8 cellular contexts compared by ENCODE assay signal in the genomic region with DNA sequence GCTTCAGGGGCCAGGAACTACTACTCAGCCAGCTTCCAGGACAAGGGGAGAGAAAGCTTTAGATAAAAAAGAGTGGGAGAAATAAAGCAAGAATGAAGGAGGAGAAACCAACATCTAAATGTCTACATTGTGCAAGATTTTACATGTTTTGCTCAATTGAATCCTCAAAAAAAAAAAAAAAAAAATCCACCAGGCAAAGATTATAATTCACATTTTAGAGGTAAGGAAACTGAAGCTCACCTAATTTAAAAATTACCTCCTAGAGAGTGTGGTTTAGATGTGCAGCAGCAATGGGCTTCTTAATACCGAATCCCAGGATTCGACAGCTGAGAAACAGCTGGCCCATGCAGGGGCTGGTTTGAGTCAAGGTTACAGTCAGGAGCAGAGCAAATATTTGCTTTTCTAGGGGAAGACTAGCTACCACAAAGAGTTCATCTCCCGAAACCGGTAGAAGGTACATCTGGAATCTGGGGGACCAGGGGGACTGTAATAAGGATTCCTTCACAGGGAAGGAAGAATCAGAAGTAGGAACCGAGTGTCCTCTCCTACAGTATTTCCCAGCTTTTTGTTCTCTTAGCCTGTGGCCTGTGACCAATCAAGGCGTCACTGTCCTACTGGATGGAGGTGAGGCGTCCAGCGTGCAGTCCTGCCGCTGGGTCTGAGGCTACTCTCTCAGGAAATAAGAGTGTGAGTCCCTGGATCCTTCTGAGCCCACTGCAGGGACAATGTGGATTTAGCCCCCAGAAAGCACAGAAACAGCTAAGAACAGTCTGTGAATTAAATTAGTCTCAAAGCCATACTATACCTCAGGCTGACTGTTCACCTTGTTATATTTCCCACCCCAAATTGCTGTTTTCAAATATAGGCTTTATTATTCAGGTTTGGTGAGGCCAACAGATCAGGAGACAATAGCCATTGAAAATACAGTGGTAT. TPM values are rescaled to one million over a fixed set of nuclear protein-coding genes. Genes with fewer than 3 reads are reported as not detected.
DNase-seq lines count a peak whose midpoint lies in the region; ATAC-seq, FAIRE-seq and TF ChIP-seq lines count a peak whose summit lies in the region.

No MANE protein-coding gene starts in this region.

- peaks cover 8% of the 10 kb centered on the region for H3K27me3 Mint-ChIP-seq in activated T-helper 1 cell treated with anti-CD3 and anti-CD28 coated beads, Interleukin-12 subunit alpha, Interleukin-12 subunit beta, Interleukin-2, Interleukin-4 antibody, amounts not matched to agents 30 ng/mL and 10 ng/mL and 1 ng/mL, durations not matched to agents 14 hours and 24 hours and 36 hours (ENCODE audit: insufficient read depth)

- intact Hi-C loops in activated T-helper 1 cell treated with anti-CD3 and anti-CD28 coated beads, Interleukin-12 subunit alpha, Interleukin-12 subunit beta, Interleukin-2, Interleukin-4 antibody, amounts not matched to agents 30 ng/mL and 10 ng/mL and 1 ng/mL, durations not matched to agents 14 hours and 24 hours and 36 hours (cut with micrococcal nuclease) = loop anchor here (2.0 kb wide), 1 partner anchor 15 kb away; no protein-coding TSS in a partner anchor
- intact Hi-C loops in HepG2 (cut with micrococcal nuclease; ENCODE audit: unreplicated experiment) = loop anchor here (1.0 to 2.0 kb wide), 2 partner anchors 13 to 122 kb away; no protein-coding TSS in a partner anchor
- intact Hi-C loops in stomach (cut with DNase I; ENCODE audit: low total_unique reads) = no loop called here

- ATAC-seq in SK-N-SH treated with all-trans-retinoic acid at 6 μM for 48 hours (no peak), HepG2 (peak; percentile 83)

- H3F3A ChIP-seq in SK-N-SH (replicated peaks; ENCODE audit: insufficient read depth) = peaks cover 16% of the 10 kb centered on the region

- CTCF ChIA-PET in SK-N-SH (lab: Yijun Ruan, JAX) (interaction anchor here (0.7 to 6.6 kb wide), 5 partner anchors 10 to 719 kb away, joined by 3 to 34 read pairs (median 5); no protein-coding TSS in a partner anchor), HepG2 (lab: Yijun Ruan, JAX; ENCODE audit: low intra/inter-chr PET ratio, low total read pairs) (no interaction called here)

- H3K27ac Mint-ChIP-seq in activated T-helper 1 cell treated with anti-CD3 and anti-CD28 coated beads, Interleukin-12 subunit alpha, Interleukin-12 subunit beta, Interleukin-2, Interleukin-4 antibody, amounts not matched to agents 30 ng/mL and 10 ng/mL and 1 ng/mL, durations not matched to agents 14 hours and 24 hours and 36 hours = peak overlapping the region; percentile 78

- peak; percentile 83 for FAIRE-seq in HepG2 (lab: Jason Lieb, UNC)

- POLR2A ChIA-PET in SK-N-SH (lab: Yijun Ruan, JAX) (no interaction called here), HepG2 (lab: Yijun Ruan, JAX) (interaction anchor here (0.7 to 4.9 kb wide), 21 partner anchors 9 to 207 kb away, joined by 3 to 73 read pairs (median 8); partner anchors contain the start of gene IL1R1)

- H3K9me3 Mint-ChIP-seq in activated T-helper 1 cell treated with anti-CD3 and anti-CD28 coated beads, Interleukin-12 subunit alpha, Interleukin-12 subunit beta, Interleukin-2, Interleukin-4 antibody, amounts not matched to agents 30 ng/mL and 10 ng/mL and 1 ng/mL, durations not matched to agents 14 hours and 24 hours and 36 hours = peaks cover 5% of the 10 kb centered on the region

- 37% methylated on average over 8 of the region's 9 CpGs for WGBS in SK-N-SH (ENCODE audit: low lambda C conversion rate)
- 13% methylated on average over 9 of the region's 9 CpGs for WGBS in HepG2 (ENCODE audit: low lambda C conversion rate)
- 56 to 63% (median 58%) methylated on average over 9 of the region's 9 CpGs for WGBS in stomach, 5 donors

- H2AFZ ChIP-seq in SK-N-SH (ENCODE audit: low read depth) (peak overlapping the region; percentile 49; the same call in 1 of the 2 replicates), HepG2 (ENCODE audit: low read length) (no peak overlapping the region)

- H3K36me3 Mint-ChIP-seq in activated T-helper 1 cell treated with anti-CD3 and anti-CD28 coated beads, Interleukin-12 subunit alpha, Interleukin-12 subunit beta, Interleukin-2, Interleukin-4 antibody, amounts not matched to agents 30 ng/mL and 10 ng/mL and 1 ng/mL, durations not matched to agents 14 hours and 24 hours and 36 hours (ENCODE audit: low read depth) = peaks cover 10% of the 10 kb centered on the region

- no peaks in the 10 kb centered on the region for H3K36me3 ChIP-seq in SK-N-SH (replicated peaks in 1 of 2; ENCODE audit: control insufficient read depth in 1 of 2, insufficient read depth in 2 of 2, low read length in 1 of 2)
- no peaks in the 10 kb centered on the region for H3K36me3 ChIP-seq in HepG2 (replicated peaks in 1 of 2; ENCODE audit: control insufficient read depth in 1 of 2, insufficient read depth in 2 of 2, low read length in 2 of 2)
- no peaks in the 10 kb centered on the region for H3K36me3 ChIP-seq in stomach

- TF ChIP-seq POLR2A in HepG2 (IDR thresholded peaks at IDR 0.05; ENCODE audit: insufficient read depth in 1 of 2, low read depth in 2 of 2, low read length in 2 of 2) (0 out of 4 replicates have a peak, but pooled peaks of 1 of the 2 experiments have one; percentile 23), stomach (IDR thresholded peaks at IDR 0.05) (no peak)

- no peaks in the 10 kb centered on the region for H3K9me2 ChIP-seq in SK-N-SH

- H3K79me2 ChIP-seq in SK-N-SH (ENCODE audit: insufficient read depth) (no peaks in the 10 kb centered on the region), HepG2 (ENCODE audit: insufficient read depth, low read length) (no peaks in the 10 kb centered on the region)

- H3K9me3 ChIP-seq in SK-N-SH (no peaks in the 10 kb centered on the region), HepG2 (ENCODE audit: low read length) (no peaks in the 10 kb centered on the region), stomach (no peaks in the 10 kb centered on the region)

- peak overlapping the region; percentile 24 for H3K4me3 Mint-ChIP-seq in activated T-helper 1 cell treated with anti-CD3 and anti-CD28 coated beads, Interleukin-12 subunit alpha, Interleukin-12 subunit beta, Interleukin-2, Interleukin-4 antibody, amounts not matched to agents 30 ng/mL and 10 ng/mL and 1 ng/mL, durations not matched to agents 14 hours and 24 hours and 36 hours

- no TSS peak for BruUV-seq in HepG2 (replicated peaks; lab: Mats Ljungman, UMichigan)

- H3K4me2 ChIP-seq in SK-N-SH = peak overlapping the region; percentile 31
- peak overlapping the region; percentile 75 for H3K4me2 ChIP-seq in HepG2 (ENCODE audit: low read depth, low read length)

- H3K4me3 ChIP-seq in SK-N-SH (ENCODE audit: low read depth in 2 of 2, low read length in 1 of 2) = no peak overlapping the region
- peak overlapping the region; percentile 8 to 59 (median 21) for H3K4me3 ChIP-seq in HepG2 (replicated peaks in 1 of 3; ENCODE audit: insufficient read depth in 1 of 3, low read depth in 2 of 3, low read length in 3 of 3)
- H3K4me3 ChIP-seq in stomach = no peak overlapping the region

- in situ Hi-C loops in HepG2 (cut with HindIII; ENCODE audit: extremely low pct_ligation_motif_present, low pct_unique_long_range_greater_than_20kb) = no loop called here

- H3K4me1 ChIP-seq in SK-N-SH (ENCODE audit: control insufficient read depth in 1 of 2, insufficient read depth in 2 of 2, low read depth in 1 of 2, low read length in 1 of 2) (peaks cover 0 to 12% of the 10 kb centered on the region in 2 experiments; a peak in 2 of 4 replicates), HepG2 (ENCODE audit: insufficient read depth, low read length) (peaks cover 75% of the 10 kb centered on the region), stomach (peaks cover 14 to 58% (median 26%) of the 10 kb centered on the region in 4 donors)

- no peaks in the 10 kb centered on the region for H3K27me3 ChIP-seq in SK-N-SH (ENCODE audit: insufficient read depth)
- H3K27me3 ChIP-seq in HepG2 (ENCODE audit: control insufficient read depth in 1 of 2, insufficient read depth in 2 of 2, low read length in 2 of 2) = no peaks in the 10 kb centered on the region
- H3K27me3 ChIP-seq in stomach = no peaks in the 10 kb centered on the region

- TF ChIP-seq EP300 in SK-N-SH (IDR thresholded peaks at IDR 0.05; ENCODE audit: borderline replicate concordance in 1 of 2, low read depth in 1 of 2, low read length in 1 of 2) = no peak
- peak in 1 of 2 experiments; percentile 86; a peak in 2 of 4 replicates for TF ChIP-seq EP300 in HepG2 (IDR thresholded peaks at IDR 0.05; ENCODE audit: low read depth in 2 of 2, low read length in 2 of 2)
- TF ChIP-seq EP300 in HepG2 (CRISPR knock-in tag; IDR thresholded peaks at IDR 0.05; ENCODE audit: borderline replicate concordance) = peak; percentile 67; the same call in 1 of the 2 replicates
- no peak for TF ChIP-seq EP300 in stomach (IDR thresholded peaks at IDR 0.05)

- TF ChIP-seq CTCF in SK-N-SH (IDR thresholded peaks at IDR 0.05) = no peak
- TF ChIP-seq CTCF in HepG2 (CRISPR knock-in tag; IDR thresholded peaks at IDR 0.05) = 0 out of 2 replicates have a peak, but pooled peaks have one; percentile 6
- TF ChIP-seq CTCF in stomach (IDR thresholded peaks at IDR 0.05) = no peak

- H3K9ac ChIP-seq in SK-N-SH (0 out of 2 replicates have a peak overlapping the region, but pooled peaks have one; percentile 16), HepG2 (ENCODE audit: insufficient read depth, low read depth, low read length) (peak overlapping the region; percentile 58)

- no peak for DNase-seq in SK-N-SH
- DNase-seq in activated T-helper 1 cell treated with anti-CD3 and anti-CD28 coated beads, Interleukin-12 subunit alpha, Interleukin-12 subunit beta, Interleukin-2, Interleukin-4 antibody, amounts not matched to agents 30 ng/mL and 10 ng/mL and 1 ng/mL, durations not matched to agents 14 hours and 24 hours and 36 hours (ENCODE audit: low spot score) = no peak
- DNase-seq in HepG2 (ENCODE audit: low spot score) = peak; percentile 89
- DNase-seq in stomach = no peak
- DNase-seq in EL = no peak
- DNase-seq in NCI-H1694 (lab: John Stamatoyannopoulos, UW) = no peak
- no peak for DNase-seq in LoVo (ENCODE audit: low spot score)

- H4K20me1 ChIP-seq in SK-N-SH (ENCODE audit: insufficient read depth) = no peaks in the 10 kb centered on the region
- H4K20me1 ChIP-seq in HepG2 (ENCODE audit: insufficient read depth, low read length) = no peaks in the 10 kb centered on the region

- peaks cover 44% of the 10 kb centered on the region for H3K4me1 Mint-ChIP-seq in activated T-helper 1 cell treated with anti-CD3 and anti-CD28 coated beads, Interleukin-12 subunit alpha, Interleukin-12 subunit beta, Interleukin-2, Interleukin-4 antibody, amounts not matched to agents 30 ng/mL and 10 ng/mL and 1 ng/mL, durations not matched to agents 14 hours and 24 hours and 36 hours (ENCODE audit: low read depth)

- H3K27ac ChIP-seq in SK-N-SH (ENCODE audit: low read depth in 2 of 2, low read length in 1 of 2) (peak overlapping the region in 1 of 2 experiments; percentile 8; a peak in 1 of 4 replicates), HepG2 (ENCODE audit: extremely low read length, insufficient read depth, low read length) (peak overlapping the region; percentile 73), stomach (peak overlapping the region; percentile 60 to 82 (median 77))

- TF ChIP-seq RAD21 in SK-N-SH (IDR thresholded peaks at IDR 0.05; ENCODE audit: low read length) = no peak
- no peak for TF ChIP-seq RAD21 in HepG2 (CRISPR knock-in tag; IDR thresholded peaks at IDR 0.05)

RNA-seq across cellular contexts. Expression of gene IL1R2, which starts 42.3 kb away (rescaled TPM):
- polyA plus RNA-seq in SK-N-SH (2012; rRNA removed) (0.16 and 0.49 TPM in 2 replicates), HepG2 (2011; rRNA removed) (4.7 and 7.3 TPM in 2 replicates), stomach (100 to 1,000 TPM in 1 of 3 donors, 10 to 100 TPM in 2; 11.9 to 111 (median 18.9) TPM)
- polyA plus RNA-seq in SK-N-SH (2012; cell fraction: cytosol; rRNA removed) = 0.31 and 0.36 TPM in 2 replicates
- polyA plus RNA-seq in SK-N-SH (2012; cell fraction: nucleus; rRNA removed) = 0.09 and 0.12 TPM in 2 replicates
- total RNA-seq in activated T-helper 1 cell treated with anti-CD3 and anti-CD28 coated beads, Interleukin-12 subunit alpha, Interleukin-12 subunit beta, Interleukin-2, Interleukin-4 antibody, amounts not matched to agents 30 ng/mL and 10 ng/mL and 1 ng/mL, durations not matched to agents 14 hours and 24 hours and 36 hours = 1.1 and 1.3 TPM in 2 replicates
- total RNA-seq in HepG2 (2016; rRNA removed; fragmentation: Illumina TruSeq; extraction: Trizol) (1.9 and 3.6 TPM in 2 replicates), stomach (10 to 100 TPM in 4 of 5 donors, 1 to 10 TPM in 1; 2.3 to 99.6 (median 30.7) TPM)
- 0.88 and 1.0 TPM in 2 replicates for total RNA-seq in HepG2 (2016; cell fraction: cytosol; rRNA removed; fragmentation: Illumina TruSeq; extraction: Trizol; ENCODE audit: low read depth)
- 2.6 and 4.1 TPM in 2 replicates for total RNA-seq in HepG2 (2016; cell fraction: insoluble cytoplasmic fraction; rRNA removed; fragmentation: Illumina TruSeq; extraction: Trizol)
- 0.93 and 1.1 TPM in 2 replicates for total RNA-seq in HepG2 (2016; cell fraction: membrane; rRNA removed; fragmentation: Illumina TruSeq; extraction: Trizol)
- 2.8 and 3.1 TPM in 2 replicates for total RNA-seq in HepG2 (2016; cell fraction: nucleus; rRNA removed; fragmentation: Illumina TruSeq; extraction: Trizol)
- polyA plus RNA-seq in HepG2 (2011; cell fraction: cytosol; rRNA removed) = 6.0 and 6.1 TPM in 2 replicates
- 2.0 and 2.8 TPM in 2 replicates for polyA plus RNA-seq in HepG2 (2011; cell fraction: nucleus; rRNA removed)
- 3.1 and 4.5 TPM in 2 replicates for polyA plus RNA-seq in HepG2 (2012)
- polyA plus RNA-seq in HepG2 (2016; cell fraction: cytosol; fragmentation: Illumina TruSeq; extraction: Trizol; ENCODE audit: low read depth) = 1.2 and 1.3 TPM in 2 replicates
- polyA plus RNA-seq in HepG2 (2016; cell fraction: insoluble cytoplasmic fraction; fragmentation: Illumina TruSeq; extraction: Trizol; ENCODE audit: low read depth) = 1.8 and 3.2 TPM in 2 replicates
- 0.65 and 1.0 TPM in 2 replicates for polyA plus RNA-seq in HepG2 (2016; cell fraction: membrane; fragmentation: Illumina TruSeq; extraction: Trizol; ENCODE audit: low read depth)
- polyA plus RNA-seq in HepG2 (2016; cell fraction: nucleus; fragmentation: Illumina TruSeq; extraction: Trizol; ENCODE audit: insufficient read depth, low read depth) = 3.7 and 3.8 TPM in 2 replicates
- polyA minus RNA-seq in HepG2 (2011; rRNA and poly(A)+ RNA removed; ENCODE audit: low replicate concordance) = 4.2 TPM in 1 of 2 replicates, not detected in the other
- 3.3 and 3.6 TPM in 2 replicates for polyA minus RNA-seq in HepG2 (2011; cell fraction: cytosol; rRNA and poly(A)+ RNA removed)
- polyA minus RNA-seq in HepG2 (2011; cell fraction: nucleus; rRNA and poly(A)+ RNA removed) = 2.3 and 2.5 TPM in 2 replicates

Comparison
In these comparisons a context has a peak if more than half of its experiments do, and no peak if none do; other contexts are left out.
1. H3K4me3 ChIP-seq: peak in HepG2 (3 of 3); none in SK-N-SH (0 of 2) and stomach (0 of 4).
2. Of the 25 proteins assayed by ChIP-seq in both HepG2 and SK-N-SH: peak only in HepG2: CTCF, ELF1, EP300, FOSL2, FOXJ3, MAX and 4 more; only in SK-N-SH: none; in both: POLR2AphosphoS5; in neither: 13; mixed calls (peak in some experiments, not most) for 1.